9 cellular contexts compared by ENCODE assay signal in genomic region chr4:80361329-80361900, GRCh38. TPM values are rescaled to one million over a fixed set of nuclear protein-coding genes. Genes with fewer than 3 reads are reported as not detected.
A peak's percentile ranks its signal among the peaks of the same experiment; 100 is the strongest.
DNase-seq lines count a peak whose midpoint lies in the region; ATAC-seq, FAIRE-seq and TF ChIP-seq lines count a peak whose summit lies in the region.
"Had no signal": no experiment of that assay in that cellular context is flagged by ENCODE, and none has a peak within 500 bp of the region (broad histone marks: within the 10 kb centered on the region; RNA-seq: fewer than 3 reads in every experiment).

No MANE protein-coding gene starts in this region.

- H3K36me3 Mint-ChIP-seq in CD8-positive, alpha-beta T cell, result no peaks in the 10 kb centered on the region

- no peak overlapping the region for H3K4me3 Mint-ChIP-seq in CD8-positive, alpha-beta T cell

- H3K9me3 Mint-ChIP-seq in CD8-positive, alpha-beta T cell, result no peaks in the 10 kb centered on the region

- no peak overlapping the region for H3K27ac Mint-ChIP-seq in CD8-positive, alpha-beta T cell

- H3K27me3 Mint-ChIP-seq in CD8-positive, alpha-beta T cell (ENCODE audit: low read depth), result peaks cover 19% of the 10 kb centered on the region

- DNase-seq in CD8-positive, alpha-beta T cell, result no peak
- DNase-seq in Jurkat, Clone E6-1 (ENCODE audit: low read depth, low spot score), result peak; percentile 29
- DNase-seq in adipocyte (ENCODE audit: low read depth) (peak; percentile 72), kidney tubule cell (ENCODE audit: low spot score) (peak; percentile 10), GM12891 (ENCODE audit: insufficient read length, low spot score) (no peak), cerebellar nuclear complex (lab: John Stamatoyannopoulos, UW) (no peak), retina (no peak), OCI-M2 (lab: John Stamatoyannopoulos, UW; ENCODE audit: unreplicated experiment) (no peak)

- no peak overlapping the region for H3K27ac ChIP-seq in CD8-positive, alpha-beta T cell (ENCODE audit: low read depth, low read length)
- H3K27ac ChIP-seq: thoracic aorta had no signal

- H3K4me1 Mint-ChIP-seq in CD8-positive, alpha-beta T cell (ENCODE audit: low read depth), result peaks cover 14% of the 10 kb centered on the region

- H3K4me1 ChIP-seq in CD8-positive, alpha-beta T cell (ENCODE audit: insufficient read depth, low read length), result no peaks in the 10 kb centered on the region
- peaks cover 5% of the 10 kb centered on the region for H3K4me1 ChIP-seq in adipocyte (ENCODE audit: control insufficient read depth, insufficient read depth, low read length)

- H3K4me3 ChIP-seq in CD8-positive, alpha-beta T cell (ENCODE audit: low read depth, low read length), result no peak overlapping the region
- H3K4me3 ChIP-seq in Jurkat, Clone E6-1 (ENCODE audit: low read length), result no peak overlapping the region
- H3K4me3 ChIP-seq in adipocyte (ENCODE audit: low read length), result no peak overlapping the region
- H3K4me3 ChIP-seq: thoracic aorta had no signal

- no peaks in the 10 kb centered on the region for H3K27me3 ChIP-seq in CD8-positive, alpha-beta T cell (ENCODE audit: insufficient read depth, low read length)
- H3K27me3 ChIP-seq in adipocyte (replicated peaks; ENCODE audit: control insufficient read depth, insufficient read depth, low read length), result no peaks in the 10 kb centered on the region

- CTCF ChIA-PET in CD8-positive, alpha-beta T cell (lab: Charles Lee), result interaction anchor here (0.6 to 4.9 kb wide), 11 partner anchors 13 to 990 kb away, joined by 3 to 21 read pairs (median 3); no protein-coding TSS in a partner anchor

- H3K9ac ChIP-seq in adipocyte (ENCODE audit: low read length), result no peak overlapping the region

- H3K36me3 ChIP-seq in CD8-positive, alpha-beta T cell (ENCODE audit: insufficient read depth, low read length), result no peaks in the 10 kb centered on the region
- no peaks in the 10 kb centered on the region for H3K36me3 ChIP-seq in adipocyte (ENCODE audit: control insufficient read depth, insufficient read depth, low read length, severe bottlenecking)
- H3K36me3 ChIP-seq: thoracic aorta had no signal

- TF ChIP-seq POLR2A in GM12891 (IDR thresholded peaks at IDR 0.05; ENCODE audit: low read depth, low read length), result no peak

- no peak for FAIRE-seq in GM12891 (lab: Jason Lieb, UNC)

- no peak for ATAC-seq in CD8-positive, alpha-beta T cell

- TF ChIP-seq CTCF in CD8-positive, alpha-beta T cell (IDR thresholded peaks at IDR 0.05), result peak; percentile 63

- H3K9me3 ChIP-seq in CD8-positive, alpha-beta T cell (ENCODE audit: low read length), result no peaks in the 10 kb centered on the region
- no peaks in the 10 kb centered on the region for H3K9me3 ChIP-seq in adipocyte (ENCODE audit: control insufficient read depth, low read length)
- H3K9me3 ChIP-seq: thoracic aorta had no signal

- intact Hi-C loops in CD8-positive, alpha-beta T cell (cut with DNase I, micrococcal nuclease), result loop anchor here (5.0 to 10.0 kb wide), 3 partner anchors 413 to 1409 kb away; no protein-coding TSS in a partner anchor

- POLR2A ChIA-PET in CD8-positive, alpha-beta T cell (lab: Charles Lee), result no interaction called here

TF ChIP-seq in GM12891, 5 proteins besides CTCF, POLR2A, EP300 and RAD21:
- TF ChIP-seq PAX5 (IDR thresholded peaks at IDR 0.05; ENCODE audit: insufficient read depth, low read length, severe bottlenecking), result no peak
- TF ChIP-seq SPI1 (IDR thresholded peaks at IDR 0.05; ENCODE audit: low read depth, low read length), result no peak
- no peak for TF ChIP-seq POLR2AphosphoS5 (IDR thresholded peaks at IDR 0.05; ENCODE audit: low read depth, low read length)
- TF ChIP-seq POU2F2 (IDR thresholded peaks at IDR 0.05; ENCODE audit: low read depth, low read length), result no peak
- TF ChIP-seq TAF1 (IDR thresholded peaks at IDR 0.05; ENCODE audit: low read depth, low read length), result no peak

RNA-seq across cellular contexts. Expression of gene CFAP299, which starts 25.9 kb away (rescaled TPM):
- total RNA-seq in CD8-positive, alpha-beta T cell, result not detected
- polyA plus RNA-seq in Jurkat, Clone E6-1 (2012; ENCODE audit: insufficient read depth, insufficient read length), result not detected
- not detected for polyA plus RNA-seq in GM12891 (2012; ENCODE audit: low read depth, missing spikeins)
- total RNA-seq: thoracic aorta had no signal

Comparison
In these comparisons a context has a peak if more than half of its experiments do, and no peak if none do; other contexts are left out.
1. DNase-seq: peak in Jurkat, Clone E6-1 (single experiment), adipocyte (single experiment) and kidney tubule cell (single experiment); none in CD8-positive, alpha-beta T cell (0 of 7), GM12891 (single experiment), cerebellar nuclear complex (0 of 2), retina (single experiment) and OCI-M2 (single experiment).